9 cellular contexts compared by ENCODE assay signal in the genomic region with DNA sequence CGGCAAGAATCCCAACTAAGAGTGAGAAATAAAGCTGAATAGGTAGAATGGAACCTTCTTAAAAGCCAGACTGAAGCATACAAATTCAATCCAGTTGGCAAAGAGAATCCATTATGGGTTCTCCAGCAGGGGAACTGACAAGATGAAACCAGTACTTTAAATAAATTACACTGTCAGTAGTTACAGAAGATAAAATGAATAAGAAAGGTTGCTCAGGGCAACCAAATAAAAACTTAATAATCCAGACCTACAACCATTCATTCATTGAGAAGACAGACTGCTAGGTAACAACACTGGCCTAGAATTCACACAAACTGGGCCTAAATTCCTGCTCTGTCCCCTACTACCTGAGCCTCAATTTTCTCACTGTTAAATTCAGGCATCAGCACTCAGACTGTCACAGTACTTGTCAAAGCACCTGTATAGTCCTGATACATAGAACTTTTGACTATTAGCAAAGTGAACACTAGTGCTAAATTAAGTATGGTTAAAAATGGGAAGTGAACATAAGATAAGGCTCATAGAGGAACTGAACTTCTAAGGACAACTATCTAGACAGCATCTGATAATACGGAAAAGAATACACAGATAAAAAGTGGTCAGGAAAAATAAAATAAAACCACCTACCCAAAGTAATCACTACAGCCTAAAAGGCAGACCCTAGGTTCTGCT. TPM values are rescaled to one million over a fixed set of nuclear protein-coding genes. Genes with fewer than 3 reads are reported as not detected.
DNase-seq lines count a peak whose midpoint lies in the region; ATAC-seq and TF ChIP-seq lines count a peak whose summit lies in the region.
"Had no signal": no experiment of that assay in that cellular context is flagged by ENCODE, and none has a peak within 500 bp of the region (broad histone marks: within the 10 kb centered on the region; RNA-seq: fewer than 3 reads in every experiment).

No MANE protein-coding gene starts in this region.

- no peak for TF ChIP-seq CTCF in WTC11 (IDR thresholded peaks at IDR 0.05)
- TF ChIP-seq CTCF in Peyer's patch (IDR thresholded peaks at IDR 0.05) = no peak

- DNase-seq in G401 (ENCODE audit: low spot score) (peak; percentile 33), WTC11 (ENCODE audit: low spot score) (no peak), Peyer's patch (no peak), NCI-H1930 (lab: John Stamatoyannopoulos, UW) (no peak)
- no peak for DNase-seq in stimulated activated CD4-positive, alpha-beta T cell treated with anti-CD3 and anti-CD28 coated beads, Interleukin-4, amount 100 ng/mL, for 24 hours
- DNase-seq: NCI-H187 had no signal

- POLR2A ChIA-PET in WTC11 (lab: Charles Lee) = no interaction called here

- H3K36me3 Mint-ChIP-seq in WTC11 = no peaks in the 10 kb centered on the region; the same call in 1 of the 2 replicates

- H3K4me3 Mint-ChIP-seq in WTC11 = peak overlapping the region; percentile 5; the same call in 1 of the 2 replicates

- TF ChIP-seq POLR2A in Peyer's patch (IDR thresholded peaks at IDR 0.05) = no peak

- H3K27me3 ChIP-seq in muscle layer of duodenum (ENCODE audit: low read depth, low read length) = no peaks in the 10 kb centered on the region
- no peaks in the 10 kb centered on the region for H3K27me3 ChIP-seq in Peyer's patch

- CTCF ChIA-PET in WTC11 (lab: Charles Lee) = no interaction called here

- H3K36me3 ChIP-seq in muscle layer of duodenum (ENCODE audit: control insufficient read depth in 1 of 2, insufficient read depth in 2 of 2, low read length in 2 of 2) (no peaks in the 10 kb centered on the region), Peyer's patch (no peaks in the 10 kb centered on the region)

- H3K27ac Mint-ChIP-seq in WTC11 = peak overlapping the region; percentile 80

- no peaks in the 10 kb centered on the region for H3K9me3 Mint-ChIP-seq in WTC11

- ATAC-seq in HG03108 (IDR thresholded peaks at IDR 0.05; ENCODE audit: unreplicated experiment) = peak; percentile 36
- peak; percentile 31 for ATAC-seq in WTC11
- ATAC-seq in HG03175 (IDR thresholded peaks at IDR 0.05; ENCODE audit: unreplicated experiment) = no peak

- H3K4me1 ChIP-seq in muscle layer of duodenum (ENCODE audit: control insufficient read depth in 1 of 2, insufficient read depth in 2 of 2, low read length in 2 of 2) = peaks cover 19 to 30% of the 10 kb centered on the region in 2 donors
- peaks cover 0 to 36% (median 5%) of the 10 kb centered on the region in 4 donors for H3K4me1 ChIP-seq in Peyer's patch

- H3K9me3 ChIP-seq in muscle layer of duodenum (ENCODE audit: control insufficient read depth in 1 of 2, low read length in 2 of 2) (no peaks in the 10 kb centered on the region), Peyer's patch (no peaks in the 10 kb centered on the region)

- no peak overlapping the region for H3K4me3 ChIP-seq in muscle layer of duodenum (ENCODE audit: low read depth in 1 of 2, low read length in 2 of 2)
- H3K4me3 ChIP-seq in Peyer's patch = no peak overlapping the region

- H3K27ac ChIP-seq in muscle layer of duodenum (ENCODE audit: low read length) (peak overlapping the region; percentile 66), Peyer's patch (peak overlapping the region in 2 of 4 donors; percentile 48 to 49)

- in situ Hi-C loops in G401 (cut with HindIII; ENCODE audit: low sequenced_read_pairs) = no loop called here

- no peaks in the 10 kb centered on the region; the same call in 1 of the 2 replicates for H3K27me3 Mint-ChIP-seq in WTC11 (ENCODE audit: low read depth)

- peaks cover 65% of the 10 kb centered on the region for H3K4me1 Mint-ChIP-seq in WTC11

TF ChIP-seq in WTC11, 78 proteins besides CTCF, POLR2A, EP300 and RAD21 (continues in another document):
- TF ChIP-seq ESRRA (CRISPR knock-in tag; IDR thresholded peaks at IDR 0.05; ENCODE audit: borderline replicate concordance) (no peak), ZNF121 (CRISPR knock-in tag; IDR thresholded peaks at IDR 0.05) (no peak), MYBL2 (CRISPR knock-in tag; IDR thresholded peaks at IDR 0.05) (no peak), ZNF671 (CRISPR knock-in tag; IDR thresholded peaks at IDR 0.05) (no peak), NR1H2 (CRISPR knock-in tag; IDR thresholded peaks at IDR 0.05) (no peak)
- TF ChIP-seq, protein P1, sequence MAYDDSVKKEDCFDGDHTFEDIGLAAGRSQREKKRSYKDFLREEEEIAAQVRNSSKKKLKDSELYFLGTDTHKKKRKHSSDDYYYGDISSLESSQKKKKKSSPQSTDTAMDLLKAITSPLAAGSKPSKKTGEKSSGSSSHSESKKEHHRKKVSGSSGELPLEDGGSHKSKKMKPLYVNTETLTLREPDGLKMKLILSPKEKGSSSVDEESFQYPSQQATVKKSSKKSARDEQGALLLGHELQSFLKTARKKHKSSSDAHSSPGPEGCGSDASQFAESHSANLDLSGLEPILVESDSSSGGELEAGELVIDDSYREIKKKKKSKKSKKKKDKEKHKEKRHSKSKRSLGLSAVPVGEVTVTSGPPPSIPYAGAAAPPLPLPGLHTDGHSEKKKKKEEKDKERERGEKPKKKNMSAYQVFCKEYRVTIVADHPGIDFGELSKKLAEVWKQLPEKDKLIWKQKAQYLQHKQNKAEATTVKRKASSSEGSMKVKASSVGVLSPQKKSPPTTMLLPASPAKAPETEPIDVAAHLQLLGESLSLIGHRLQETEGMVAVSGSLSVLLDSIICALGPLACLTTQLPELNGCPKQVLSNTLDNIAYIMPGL (CRISPR knock-in tag; IDR thresholded peaks at IDR 0.05) = no peak
- TF ChIP-seq, protein P2, sequence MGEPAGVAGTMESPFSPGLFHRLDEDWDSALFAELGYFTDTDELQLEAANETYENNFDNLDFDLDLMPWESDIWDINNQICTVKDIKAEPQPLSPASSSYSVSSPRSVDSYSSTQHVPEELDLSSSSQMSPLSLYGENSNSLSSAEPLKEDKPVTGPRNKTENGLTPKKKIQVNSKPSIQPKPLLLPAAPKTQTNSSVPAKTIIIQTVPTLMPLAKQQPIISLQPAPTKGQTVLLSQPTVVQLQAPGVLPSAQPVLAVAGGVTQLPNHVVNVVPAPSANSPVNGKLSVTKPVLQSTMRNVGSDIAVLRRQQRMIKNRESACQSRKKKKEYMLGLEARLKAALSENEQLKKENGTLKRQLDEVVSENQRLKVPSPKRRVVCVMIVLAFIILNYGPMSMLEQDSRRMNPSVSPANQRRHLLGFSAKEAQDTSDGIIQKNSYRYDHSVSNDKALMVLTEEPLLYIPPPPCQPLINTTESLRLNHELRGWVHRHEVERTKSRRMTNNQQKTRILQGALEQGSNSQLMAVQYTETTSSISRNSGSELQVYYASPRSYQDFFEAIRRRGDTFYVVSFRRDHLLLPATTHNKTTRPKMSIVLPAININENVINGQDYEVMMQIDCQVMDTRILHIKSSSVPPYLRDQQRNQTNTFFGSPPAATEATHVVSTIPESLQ (CRISPR knock-in tag; IDR thresholded peaks at IDR 0.05) = no peak
- TF ChIP-seq, protein P3, sequence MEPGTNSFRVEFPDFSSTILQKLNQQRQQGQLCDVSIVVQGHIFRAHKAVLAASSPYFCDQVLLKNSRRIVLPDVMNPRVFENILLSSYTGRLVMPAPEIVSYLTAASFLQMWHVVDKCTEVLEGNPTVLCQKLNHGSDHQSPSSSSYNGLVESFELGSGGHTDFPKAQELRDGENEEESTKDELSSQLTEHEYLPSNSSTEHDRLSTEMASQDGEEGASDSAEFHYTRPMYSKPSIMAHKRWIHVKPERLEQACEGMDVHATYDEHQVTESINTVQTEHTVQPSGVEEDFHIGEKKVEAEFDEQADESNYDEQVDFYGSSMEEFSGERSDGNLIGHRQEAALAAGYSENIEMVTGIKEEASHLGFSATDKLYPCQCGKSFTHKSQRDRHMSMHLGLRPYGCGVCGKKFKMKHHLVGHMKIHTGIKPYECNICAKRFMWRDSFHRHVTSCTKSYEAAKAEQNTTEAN (CRISPR knock-in tag; IDR thresholded peaks at IDR 0.05) = no peak
- TF ChIP-seq, protein P4, sequence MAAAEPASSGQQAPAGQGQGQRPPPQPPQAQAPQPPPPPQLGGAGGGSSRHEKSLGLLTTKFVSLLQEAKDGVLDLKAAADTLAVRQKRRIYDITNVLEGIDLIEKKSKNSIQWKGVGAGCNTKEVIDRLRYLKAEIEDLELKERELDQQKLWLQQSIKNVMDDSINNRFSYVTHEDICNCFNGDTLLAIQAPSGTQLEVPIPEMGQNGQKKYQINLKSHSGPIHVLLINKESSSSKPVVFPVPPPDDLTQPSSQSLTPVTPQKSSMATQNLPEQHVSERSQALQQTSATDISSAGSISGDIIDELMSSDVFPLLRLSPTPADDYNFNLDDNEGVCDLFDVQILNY (CRISPR knock-in tag; IDR thresholded peaks at IDR 0.05) = no peak
- TF ChIP-seq, protein P5, sequence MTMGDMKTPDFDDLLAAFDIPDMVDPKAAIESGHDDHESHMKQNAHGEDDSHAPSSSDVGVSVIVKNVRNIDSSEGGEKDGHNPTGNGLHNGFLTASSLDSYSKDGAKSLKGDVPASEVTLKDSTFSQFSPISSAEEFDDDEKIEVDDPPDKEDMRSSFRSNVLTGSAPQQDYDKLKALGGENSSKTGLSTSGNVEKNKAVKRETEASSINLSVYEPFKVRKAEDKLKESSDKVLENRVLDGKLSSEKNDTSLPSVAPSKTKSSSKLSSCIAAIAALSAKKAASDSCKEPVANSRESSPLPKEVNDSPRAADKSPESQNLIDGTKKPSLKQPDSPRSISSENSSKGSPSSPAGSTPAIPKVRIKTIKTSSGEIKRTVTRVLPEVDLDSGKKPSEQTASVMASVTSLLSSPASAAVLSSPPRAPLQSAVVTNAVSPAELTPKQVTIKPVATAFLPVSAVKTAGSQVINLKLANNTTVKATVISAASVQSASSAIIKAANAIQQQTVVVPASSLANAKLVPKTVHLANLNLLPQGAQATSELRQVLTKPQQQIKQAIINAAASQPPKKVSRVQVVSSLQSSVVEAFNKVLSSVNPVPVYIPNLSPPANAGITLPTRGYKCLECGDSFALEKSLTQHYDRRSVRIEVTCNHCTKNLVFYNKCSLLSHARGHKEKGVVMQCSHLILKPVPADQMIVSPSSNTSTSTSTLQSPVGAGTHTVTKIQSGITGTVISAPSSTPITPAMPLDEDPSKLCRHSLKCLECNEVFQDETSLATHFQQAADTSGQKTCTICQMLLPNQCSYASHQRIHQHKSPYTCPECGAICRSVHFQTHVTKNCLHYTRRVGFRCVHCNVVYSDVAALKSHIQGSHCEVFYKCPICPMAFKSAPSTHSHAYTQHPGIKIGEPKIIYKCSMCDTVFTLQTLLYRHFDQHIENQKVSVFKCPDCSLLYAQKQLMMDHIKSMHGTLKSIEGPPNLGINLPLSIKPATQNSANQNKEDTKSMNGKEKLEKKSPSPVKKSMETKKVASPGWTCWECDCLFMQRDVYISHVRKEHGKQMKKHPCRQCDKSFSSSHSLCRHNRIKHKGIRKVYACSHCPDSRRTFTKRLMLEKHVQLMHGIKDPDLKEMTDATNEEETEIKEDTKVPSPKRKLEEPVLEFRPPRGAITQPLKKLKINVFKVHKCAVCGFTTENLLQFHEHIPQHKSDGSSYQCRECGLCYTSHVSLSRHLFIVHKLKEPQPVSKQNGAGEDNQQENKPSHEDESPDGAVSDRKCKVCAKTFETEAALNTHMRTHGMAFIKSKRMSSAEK (CRISPR knock-in tag; IDR thresholded peaks at IDR 0.05; ENCODE audit: borderline replicate concordance) = no peak

RNA-seq across cellular contexts. Expression of a gene that starts 6.0 kb away (rescaled TPM):
- total RNA-seq in G401 (2014; rRNA removed; shearing (Covaris generic)) = 49.7 and 68.1 TPM in 2 replicates
- 133 to 148 TPM (median 139 TPM) in 3 replicates for total RNA-seq in WTC11 (2021)
- total RNA-seq in Peyer's patch = 10 to 100 TPM; 40.7 to 81.7 (median 69.4) TPM
